Comparison of ENCODE assay signal across 10 cellular contexts in the genomic region with DNA sequence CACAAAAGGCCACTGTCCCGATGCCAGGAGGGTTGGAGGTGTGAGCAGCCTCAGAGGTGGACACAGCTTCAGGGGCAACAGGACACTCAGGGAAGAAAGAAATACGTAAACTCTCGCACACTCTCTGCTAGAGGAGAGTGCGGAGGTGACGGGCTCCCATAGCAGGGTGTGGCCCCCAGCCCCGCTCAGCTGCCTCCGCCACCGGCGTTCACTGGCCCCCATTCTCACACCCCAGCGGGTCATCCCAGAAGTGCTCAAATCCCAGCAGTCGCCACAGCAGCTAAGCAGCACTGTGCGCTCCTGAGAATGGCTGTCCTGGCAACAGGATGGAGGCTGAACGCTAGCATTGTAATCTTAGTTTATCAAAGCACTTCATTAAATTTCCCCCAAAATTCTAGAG.
"Had no signal": no experiment of that assay in that cellular context is flagged by ENCODE, and none has a peak within 500 bp of the region (broad histone marks: within the 10 kb centered on the region; RNA-seq: fewer than 3 reads in every experiment).

No MANE protein-coding gene starts in this region.

- H3K4me3 Mint-ChIP-seq: HFFc6, IgD-negative memory B cell had no signal

- ATAC-seq: HCT116, HepG2 had no signal

- H3K4me3 ChIP-seq: GM23248, HAP-1 had no signal

- H3K4me1 Mint-ChIP-seq: IgD-negative memory B cell had no signal

- FAIRE-seq: HepG2 had no signal

- H3K27ac Mint-ChIP-seq: HFFc6, IgD-negative memory B cell had no signal

- H3K27ac ChIP-seq: GM23248, HL-60 had no signal

- H2AFZ ChIP-seq: GM23248 had no signal

- H3K9me3 Mint-ChIP-seq: IgD-negative memory B cell had no signal

- H3K9me3 ChIP-seq: HAP-1 had no signal

- H3K36me3 ChIP-seq: HAP-1 had no signal

- H3K36me3 Mint-ChIP-seq: IgD-negative memory B cell had no signal

- H3K4me1 ChIP-seq: HAP-1 had no signal

- H3K9ac ChIP-seq: GM23248 had no signal

- DNase-seq: GM23248, GOT3, H7, HFFc6, KBM-7 had no signal
